Comparison of ENCODE assay signal across 8 cellular contexts in genomic region chr6:14210663-14211595, GRCh38.
DNase-seq lines count a peak whose midpoint lies in the region; ATAC-seq lines count a peak whose summit lies in the region.

No MANE protein-coding gene starts in this region.

- no peaks in the 10 kb centered on the region for H3K36me3 Mint-ChIP-seq in activated CD8-positive, alpha-beta memory T cell treated with anti-CD3 and anti-CD28 coated beads, Interleukin-2, amount 10 ng/mL, durations not matched to agents 7 days and 5 days

- peak overlapping the region; percentile 75 for H3K27ac Mint-ChIP-seq in activated CD8-positive, alpha-beta memory T cell treated with anti-CD3 and anti-CD28 coated beads, Interleukin-2, amount 10 ng/mL, durations not matched to agents 7 days and 5 days

- H3K36me3 ChIP-seq in endocrine pancreas (ENCODE audit: control insufficient read depth, insufficient read depth, low read length) = no peaks in the 10 kb centered on the region

- DNase-seq in COR-L47 (lab: John Stamatoyannopoulos, UW) = peak; percentile 84
- DNase-seq in HS-27A (ENCODE audit: low read depth) = peak; percentile 64
- peak; percentile 89 to 97 for DNase-seq in NOMO-1 (lab: John Stamatoyannopoulos, UW; ENCODE audit: unreplicated experiment in 2 of 2)
- peak; percentile 92 for DNase-seq in activated CD8-positive, alpha-beta memory T cell treated with anti-CD3 and anti-CD28 coated beads, Interleukin-2, amount 10 ng/mL, durations not matched to agents 7 days and 5 days
- DNase-seq in mesenteric fat pad (ENCODE audit: low spot score) = peak; percentile 98
- DNase-seq in stimulated activated CD8-positive, alpha-beta memory T cell treated with anti-CD3 and anti-CD28 coated beads, Interleukin-15, amount 100 ng/mL, for 1 hour (ENCODE audit: low read depth) = peak; percentile 64

- H3K27me3 Mint-ChIP-seq in activated CD8-positive, alpha-beta memory T cell treated with anti-CD3 and anti-CD28 coated beads, Interleukin-2, amount 10 ng/mL, durations not matched to agents 7 days and 5 days = no peaks in the 10 kb centered on the region

- peak overlapping the region; percentile 82 for H3K4me3 Mint-ChIP-seq in activated CD8-positive, alpha-beta memory T cell treated with anti-CD3 and anti-CD28 coated beads, Interleukin-2, amount 10 ng/mL, durations not matched to agents 7 days and 5 days

- H3K9ac ChIP-seq in endocrine pancreas (ENCODE audit: control insufficient read depth, insufficient read depth, low read length) = peak overlapping the region; percentile 65

- no peaks in the 10 kb centered on the region for H3K4me1 ChIP-seq in endocrine pancreas (ENCODE audit: control insufficient read depth, insufficient read depth, low read length)

- H3K4me1 Mint-ChIP-seq in activated CD8-positive, alpha-beta memory T cell treated with anti-CD3 and anti-CD28 coated beads, Interleukin-2, amount 10 ng/mL, durations not matched to agents 7 days and 5 days = peaks cover 11% of the 10 kb centered on the region

- H3K9me3 Mint-ChIP-seq in activated CD8-positive, alpha-beta memory T cell treated with anti-CD3 and anti-CD28 coated beads, Interleukin-2, amount 10 ng/mL, durations not matched to agents 7 days and 5 days (ENCODE audit: low read depth) = no peaks in the 10 kb centered on the region

- CTCF ChIA-PET in activated CD8-positive, alpha-beta memory T cell treated with anti-CD3 and anti-CD28 coated beads, Interleukin-2, amount 10 ng/mL, durations not matched to agents 7 days and 5 days (lab: Charles Lee) = interaction anchor here (0.7 to 1.3 kb wide), 16 partner anchors 11 to 1415 kb away, joined by 3 to 5 read pairs (median 3); no protein-coding TSS in a partner anchor

- H3K9me3 ChIP-seq in endocrine pancreas (ENCODE audit: control insufficient read depth, low read length) = no peaks in the 10 kb centered on the region

- peak overlapping the region; percentile 40 for H3K4me3 ChIP-seq in endocrine pancreas (ENCODE audit: control insufficient read depth, insufficient read depth, low read length)

- H3K27me3 ChIP-seq in endocrine pancreas (ENCODE audit: control insufficient read depth, insufficient read depth, low read length) = no peaks in the 10 kb centered on the region

- ATAC-seq in GM19467 (IDR thresholded peaks at IDR 0.05; ENCODE audit: unreplicated experiment) = peak; percentile 92
- ATAC-seq in activated CD8-positive, alpha-beta memory T cell treated with anti-CD3 and anti-CD28 coated beads, Interleukin-2, amount 10 ng/mL, durations not matched to agents 7 days and 5 days = peak; percentile 94

Comparison
In these comparisons a context has a peak if more than half of its experiments do, and no peak if none do; other contexts are left out.
1. Peak in every context shown above with its lines: DNase-seq, ATAC-seq and H3K4me3 ChIP-seq.